ENCODE assay signal across 9 cellular contexts in the genomic region with DNA sequence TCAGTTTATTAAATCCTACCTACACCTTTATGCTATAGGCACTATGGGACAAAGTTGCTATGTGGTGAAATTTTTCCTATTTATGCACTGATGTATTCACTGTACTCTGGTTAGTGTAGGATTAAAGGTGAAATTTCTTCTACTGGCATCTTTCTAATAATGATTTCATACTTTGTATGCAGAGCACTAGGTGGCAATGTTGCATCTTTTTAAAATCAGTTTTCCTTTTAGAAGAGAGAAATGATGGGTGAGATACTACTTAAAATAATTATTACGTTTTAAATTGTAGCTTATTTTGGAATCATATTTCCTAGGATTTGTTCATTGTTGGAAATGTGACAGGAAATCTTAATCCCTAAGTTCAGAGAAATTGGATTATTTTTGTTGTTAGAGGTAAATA.
DNase-seq lines count a peak whose midpoint lies in the region; ATAC-seq and TF ChIP-seq lines count a peak whose summit lies in the region.
"Had no signal": no experiment of that assay in that cellular context is flagged by ENCODE, and none has a peak within 500 bp of the region (broad histone marks: within the 10 kb centered on the region; RNA-seq: fewer than 3 reads in every experiment).

No MANE protein-coding gene starts in this region.

- H3K4me3 Mint-ChIP-seq in H9 = no peak overlapping the region
- H3K4me3 Mint-ChIP-seq in activated T-helper 1 cell treated with anti-CD3 and anti-CD28 coated beads, Interleukin-12 subunit alpha, Interleukin-12 subunit beta, Interleukin-2, Interleukin-4 antibody, amounts not matched to agents 30 ng/mL and 10 ng/mL and 1 ng/mL, durations not matched to agents 14 hours and 24 hours and 36 hours = no peak overlapping the region
- H3K4me3 Mint-ChIP-seq: memory B cell had no signal

- no peak overlapping the region for H4K5ac ChIP-seq in H9 (ENCODE audit: insufficient read length, low read depth, low read length)

- H3K36me3 Mint-ChIP-seq in H9 (ENCODE audit: insufficient read depth in 1 of 3, low read depth in 3 of 3) = no peaks in the 10 kb centered on the region
- no peaks in the 10 kb centered on the region for H3K36me3 Mint-ChIP-seq in activated T-helper 1 cell treated with anti-CD3 and anti-CD28 coated beads, Interleukin-12 subunit alpha, Interleukin-12 subunit beta, Interleukin-2, Interleukin-4 antibody, amounts not matched to agents 30 ng/mL and 10 ng/mL and 1 ng/mL, durations not matched to agents 14 hours and 24 hours and 36 hours (ENCODE audit: low read depth)
- H3K36me3 Mint-ChIP-seq: memory B cell had no signal

- no peak overlapping the region for H2AFZ ChIP-seq in H9 (ENCODE audit: low read length)

- H3T11ph ChIP-seq in H9 (ENCODE audit: low read length) = no peak overlapping the region

- H3K23ac ChIP-seq in H9 (ENCODE audit: insufficient read length, low read depth, low read length) = no peak overlapping the region

- no TSS peak for BruUV-seq in A673 (replicated peaks; lab: Mats Ljungman, UMichigan)

- H3K18ac ChIP-seq in H9 (ENCODE audit: insufficient read length, low read depth, low read length) = no peak overlapping the region

- H3K27me3 Mint-ChIP-seq in H9 (ENCODE audit: low read depth) = no peaks in the 10 kb centered on the region
- no peaks in the 10 kb centered on the region for H3K27me3 Mint-ChIP-seq in activated T-helper 1 cell treated with anti-CD3 and anti-CD28 coated beads, Interleukin-12 subunit alpha, Interleukin-12 subunit beta, Interleukin-2, Interleukin-4 antibody, amounts not matched to agents 30 ng/mL and 10 ng/mL and 1 ng/mL, durations not matched to agents 14 hours and 24 hours and 36 hours (ENCODE audit: insufficient read depth)

- no peak for ATAC-seq in GM21381 (IDR thresholded peaks at IDR 0.05; ENCODE audit: unreplicated experiment)

- no peak overlapping the region for H2BK20ac ChIP-seq in H9 (ENCODE audit: low read depth, low read length, poor library complexity, severe bottlenecking)

- no peak overlapping the region for H3K27ac Mint-ChIP-seq in H9
- no peak overlapping the region for H3K27ac Mint-ChIP-seq in activated T-helper 1 cell treated with anti-CD3 and anti-CD28 coated beads, Interleukin-12 subunit alpha, Interleukin-12 subunit beta, Interleukin-2, Interleukin-4 antibody, amounts not matched to agents 30 ng/mL and 10 ng/mL and 1 ng/mL, durations not matched to agents 14 hours and 24 hours and 36 hours
- H3K27ac Mint-ChIP-seq: memory B cell had no signal

- H4K91ac ChIP-seq in H9 (ENCODE audit: insufficient read length, low read depth, low read length) = no peak overlapping the region

- H2AK5ac ChIP-seq in H9 (ENCODE audit: insufficient read length, low read length) = no peak overlapping the region

- H4K20me1 ChIP-seq in H9 (ENCODE audit: control insufficient read depth, insufficient read depth, insufficient read length) = no peaks in the 10 kb centered on the region

- H3K9me3 ChIP-seq in A673 (ENCODE audit: low read depth, low read length, poor library complexity, severe bottlenecking) (no peaks in the 10 kb centered on the region), H9 (ENCODE audit: control insufficient read depth, low read depth, low read length) (no peaks in the 10 kb centered on the region), spleen (no peaks in the 10 kb centered on the region)

- peak; percentile 45; the same call in 1 of the 2 replicates for TF ChIP-seq CTCF in A673 (conservative IDR thresholded peaks at IDR 0.05; ENCODE audit: low read depth, low read length)
- peak; percentile 63 for TF ChIP-seq CTCF in H9 (conservative IDR thresholded peaks at IDR 0.05)
- TF ChIP-seq CTCF in spleen (IDR thresholded peaks at IDR 0.05 in 8 of 11, conservative IDR thresholded peaks at IDR 0.05 in 3 of 11) = peak in 1 of 11 experiments; percentile 18

- H3K9me3 Mint-ChIP-seq in H9 = no peaks in the 10 kb centered on the region
- H3K9me3 Mint-ChIP-seq in activated T-helper 1 cell treated with anti-CD3 and anti-CD28 coated beads, Interleukin-12 subunit alpha, Interleukin-12 subunit beta, Interleukin-2, Interleukin-4 antibody, amounts not matched to agents 30 ng/mL and 10 ng/mL and 1 ng/mL, durations not matched to agents 14 hours and 24 hours and 36 hours = no peaks in the 10 kb centered on the region
- H3K9me3 Mint-ChIP-seq: memory B cell had no signal

- POLR2A ChIA-PET in A673 (lab: Charles Lee; ENCODE audit: low non-redundant PET) = no interaction called here

- DNase-seq in A673 (ENCODE audit: low spot score) = peak; percentile 12
- no peak for DNase-seq in H9
- peak; percentile 20 to 27 for DNase-seq in SHP77 (lab: John Stamatoyannopoulos, UW)
- peak; percentile 5 for DNase-seq in hepatic stellate cell (ENCODE audit: low spot score)
- DNase-seq in NCI-H2227 (lab: John Stamatoyannopoulos, UW; ENCODE audit: unreplicated experiment) = no peak
- no peak for DNase-seq in spleen
- DNase-seq in activated T-helper 1 cell treated with anti-CD3 and anti-CD28 coated beads, Interleukin-12 subunit alpha, Interleukin-12 subunit beta, Interleukin-2, Interleukin-4 antibody, amounts not matched to agents 30 ng/mL and 10 ng/mL and 1 ng/mL, durations not matched to agents 14 hours and 24 hours and 36 hours (ENCODE audit: low spot score) = no peak

- no peak overlapping the region for H3K4ac ChIP-seq in H9 (ENCODE audit: low read depth, low read length)

- no peak overlapping the region for H3K9ac ChIP-seq in H9 (ENCODE audit: extremely low read depth, insufficient read length, low read length)

- no peak overlapping the region for H4K8ac ChIP-seq in H9 (replicated peaks; ENCODE audit: insufficient read length, low read depth, low read length)

- H3K4me3 ChIP-seq in A673 (ENCODE audit: low read depth, low read length, poor library complexity, severe bottlenecking) (no peak overlapping the region), spleen (no peak overlapping the region)

- no peaks in the 10 kb centered on the region for H3K79me2 ChIP-seq in H9 (ENCODE audit: insufficient read depth, low read length)

- CTCF ChIA-PET in A673 (lab: Charles Lee) = interaction anchor here (0.7 kb wide), 1 partner anchor 322 kb away, joined by 3 read pairs; no protein-coding TSS in a partner anchor

- no peaks in the 10 kb centered on the region for H3K27me3 ChIP-seq in A673 (replicated peaks; ENCODE audit: insufficient read depth, low read depth, low read length, poor library complexity)
- H3K27me3 ChIP-seq in H9 (ENCODE audit: insufficient read depth, low read length) = no peaks in the 10 kb centered on the region
- no peaks in the 10 kb centered on the region for H3K27me3 ChIP-seq in spleen (replicated peaks in 1 of 7)

- intact Hi-C loops in A673 (cut with micrococcal nuclease; ENCODE audit: unreplicated experiment) (loop anchor here (5.0 kb wide), 1 partner anchor 1544 kb away; no protein-coding TSS in a partner anchor), spleen (cut with DNase I; ENCODE audit: low total_unique reads) (no loop called here)
- intact Hi-C loops in activated T-helper 1 cell treated with anti-CD3 and anti-CD28 coated beads, Interleukin-12 subunit alpha, Interleukin-12 subunit beta, Interleukin-2, Interleukin-4 antibody, amounts not matched to agents 30 ng/mL and 10 ng/mL and 1 ng/mL, durations not matched to agents 14 hours and 24 hours and 36 hours (cut with micrococcal nuclease) = no loop called here

- H2BK12ac ChIP-seq in H9 (ENCODE audit: insufficient read length, low read depth, low read length) = no peak overlapping the region

- no peaks in the 10 kb centered on the region for H3K4me1 Mint-ChIP-seq in H9
- H3K4me1 Mint-ChIP-seq in activated T-helper 1 cell treated with anti-CD3 and anti-CD28 coated beads, Interleukin-12 subunit alpha, Interleukin-12 subunit beta, Interleukin-2, Interleukin-4 antibody, amounts not matched to agents 30 ng/mL and 10 ng/mL and 1 ng/mL, durations not matched to agents 14 hours and 24 hours and 36 hours (ENCODE audit: low read depth) = no peaks in the 10 kb centered on the region
- H3K4me1 Mint-ChIP-seq: memory B cell had no signal

- H2BK15ac ChIP-seq in H9 (ENCODE audit: low read depth, low read length) = no peak overlapping the region

- H3K4me1 ChIP-seq in A673 (ENCODE audit: insufficient read depth, low read length, poor library complexity, severe bottlenecking) (no peaks in the 10 kb centered on the region), H9 (ENCODE audit: insufficient read depth, low read length) (no peaks in the 10 kb centered on the region), spleen (no peaks in the 10 kb centered on the region)

- H3K27ac ChIP-seq in A673 (ENCODE audit: low read depth, low read length, poor library complexity, severe bottlenecking) (no peak overlapping the region), H9 (ENCODE audit: insufficient read length, low read depth, low read length) (no peak overlapping the region), spleen (no peak overlapping the region)

- H3K23me2 ChIP-seq in H9 (ENCODE audit: insufficient read length, low read depth, low read length, poor library complexity, severe bottlenecking) = no peaks in the 10 kb centered on the region

- H2BK5ac ChIP-seq in H9 (ENCODE audit: insufficient read length, low read length) = no peak overlapping the region

- H3K36me3 ChIP-seq in A673 (ENCODE audit: insufficient read depth, low read length, poor library complexity, severe bottlenecking) = no peaks in the 10 kb centered on the region
- no peaks in the 10 kb centered on the region for H3K36me3 ChIP-seq in spleen

- no peak overlapping the region for H3K56ac ChIP-seq in H9 (ENCODE audit: insufficient read length, low read depth, low read length)

- no peaks in the 10 kb centered on the region for H3K79me1 ChIP-seq in H9 (ENCODE audit: insufficient read depth, low read depth, low read length, poor library complexity, severe bottlenecking)

- no CpG with 5 or more reads among the region's 1 CpG for WGBS in H9 (ENCODE audit: extremely low coverage, insufficient read length, low lambda C conversion rate)
- WGBS in spleen, 5 donors = 0 to 4% (median 4%) methylated on average over 1 of the region's 1 CpG

- H3K4me2 ChIP-seq in H9 (ENCODE audit: insufficient read depth, insufficient read length, low read length) = no peak overlapping the region

- H2BK120ac ChIP-seq in H9 (ENCODE audit: low read depth, low read length, poor library complexity, severe bottlenecking) = no peak overlapping the region

- no peak for TF ChIP-seq POLR2A in spleen (IDR thresholded peaks at IDR 0.05)

- no peak overlapping the region for H3K14ac ChIP-seq in H9 (ENCODE audit: insufficient read depth, low read length)

Comparison
In these comparisons a context has a peak if more than half of its experiments do, and no peak if none do; other contexts are left out.
1. DNase-seq: peak in A673 (single experiment), SHP77 (2 of 2) and hepatic stellate cell (single experiment); none in H9 (single experiment), NCI-H2227 (single experiment), spleen (single experiment) and activated T-helper 1 cell treated with anti-CD3 and anti-CD28 coated beads, Interleukin-12 subunit alpha, Interleukin-12 subunit beta, Interleukin-2, Interleukin-4 antibody, amounts not matched to agents 30 ng/mL and 10 ng/mL and 1 ng/mL, durations not matched to agents 14 hours and 24 hours and 36 hours (single experiment).